In the genomic region with DNA sequence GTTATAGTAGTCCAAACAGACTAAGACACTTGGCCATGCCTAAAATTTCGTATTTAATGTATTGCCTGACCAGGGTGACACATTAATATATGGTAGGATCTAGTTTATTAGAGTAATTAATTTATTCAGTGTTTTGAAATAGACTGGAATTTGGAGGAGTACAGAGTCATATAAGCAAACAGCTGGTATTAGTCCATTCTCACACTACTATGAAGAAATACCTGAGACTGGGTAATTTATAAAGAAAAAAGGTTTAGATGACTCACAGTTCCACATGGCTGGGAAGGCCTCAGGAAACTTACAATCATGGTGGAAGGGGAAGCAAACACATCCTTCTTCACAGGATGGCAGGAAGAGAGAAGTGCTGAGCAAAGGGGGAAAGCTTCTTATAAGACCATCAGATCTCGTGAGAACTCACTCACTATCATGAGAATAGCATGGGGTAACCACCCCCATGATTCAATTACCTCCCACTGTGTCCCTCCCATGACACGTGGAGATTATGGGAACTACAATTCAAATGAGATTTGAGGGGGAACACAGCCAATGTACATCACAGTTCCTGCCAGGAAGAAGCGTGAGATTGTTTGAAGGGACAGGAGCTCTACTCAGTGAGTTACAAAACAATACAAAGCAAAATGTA, we compare ENCODE assay signal across 1 cellular context.
TF ChIP-seq lines count a peak whose summit lies in the region.

No MANE protein-coding gene starts in this region.

TF ChIP-seq in GM23338, 12 proteins besides CTCF, POLR2A, EP300 and RAD21 (continued from another document):
- TF ChIP-seq ZNF331 (CRISPR knock-in tag; IDR thresholded peaks at IDR 0.05; ENCODE audit: low read depth) (no peak), JUNB (IDR thresholded peaks at IDR 0.05; ENCODE audit: unreplicated experiment) (no peak), EZH2phosphoT487 (IDR thresholded peaks at IDR 0.05; ENCODE audit: unreplicated experiment) (no peak), ZNF114 (CRISPR knock-in tag; IDR thresholded peaks at IDR 0.05) (no peak), POLR2AphosphoS5 (IDR thresholded peaks at IDR 0.05; ENCODE audit: low read depth) (no peak), CREB1 (CRISPR knock-in tag; IDR thresholded peaks at IDR 0.05; ENCODE audit: low read depth) (no peak)
- TF ChIP-seq, protein P1, sequence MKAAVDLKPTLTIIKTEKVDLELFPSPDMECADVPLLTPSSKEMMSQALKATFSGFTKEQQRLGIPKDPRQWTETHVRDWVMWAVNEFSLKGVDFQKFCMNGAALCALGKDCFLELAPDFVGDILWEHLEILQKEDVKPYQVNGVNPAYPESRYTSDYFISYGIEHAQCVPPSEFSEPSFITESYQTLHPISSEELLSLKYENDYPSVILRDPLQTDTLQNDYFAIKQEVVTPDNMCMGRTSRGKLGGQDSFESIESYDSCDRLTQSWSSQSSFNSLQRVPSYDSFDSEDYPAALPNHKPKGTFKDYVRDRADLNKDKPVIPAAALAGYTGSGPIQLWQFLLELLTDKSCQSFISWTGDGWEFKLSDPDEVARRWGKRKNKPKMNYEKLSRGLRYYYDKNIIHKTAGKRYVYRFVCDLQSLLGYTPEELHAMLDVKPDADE (IDR thresholded peaks at IDR 0.05), result no peak
- TF ChIP-seq, protein P2, sequence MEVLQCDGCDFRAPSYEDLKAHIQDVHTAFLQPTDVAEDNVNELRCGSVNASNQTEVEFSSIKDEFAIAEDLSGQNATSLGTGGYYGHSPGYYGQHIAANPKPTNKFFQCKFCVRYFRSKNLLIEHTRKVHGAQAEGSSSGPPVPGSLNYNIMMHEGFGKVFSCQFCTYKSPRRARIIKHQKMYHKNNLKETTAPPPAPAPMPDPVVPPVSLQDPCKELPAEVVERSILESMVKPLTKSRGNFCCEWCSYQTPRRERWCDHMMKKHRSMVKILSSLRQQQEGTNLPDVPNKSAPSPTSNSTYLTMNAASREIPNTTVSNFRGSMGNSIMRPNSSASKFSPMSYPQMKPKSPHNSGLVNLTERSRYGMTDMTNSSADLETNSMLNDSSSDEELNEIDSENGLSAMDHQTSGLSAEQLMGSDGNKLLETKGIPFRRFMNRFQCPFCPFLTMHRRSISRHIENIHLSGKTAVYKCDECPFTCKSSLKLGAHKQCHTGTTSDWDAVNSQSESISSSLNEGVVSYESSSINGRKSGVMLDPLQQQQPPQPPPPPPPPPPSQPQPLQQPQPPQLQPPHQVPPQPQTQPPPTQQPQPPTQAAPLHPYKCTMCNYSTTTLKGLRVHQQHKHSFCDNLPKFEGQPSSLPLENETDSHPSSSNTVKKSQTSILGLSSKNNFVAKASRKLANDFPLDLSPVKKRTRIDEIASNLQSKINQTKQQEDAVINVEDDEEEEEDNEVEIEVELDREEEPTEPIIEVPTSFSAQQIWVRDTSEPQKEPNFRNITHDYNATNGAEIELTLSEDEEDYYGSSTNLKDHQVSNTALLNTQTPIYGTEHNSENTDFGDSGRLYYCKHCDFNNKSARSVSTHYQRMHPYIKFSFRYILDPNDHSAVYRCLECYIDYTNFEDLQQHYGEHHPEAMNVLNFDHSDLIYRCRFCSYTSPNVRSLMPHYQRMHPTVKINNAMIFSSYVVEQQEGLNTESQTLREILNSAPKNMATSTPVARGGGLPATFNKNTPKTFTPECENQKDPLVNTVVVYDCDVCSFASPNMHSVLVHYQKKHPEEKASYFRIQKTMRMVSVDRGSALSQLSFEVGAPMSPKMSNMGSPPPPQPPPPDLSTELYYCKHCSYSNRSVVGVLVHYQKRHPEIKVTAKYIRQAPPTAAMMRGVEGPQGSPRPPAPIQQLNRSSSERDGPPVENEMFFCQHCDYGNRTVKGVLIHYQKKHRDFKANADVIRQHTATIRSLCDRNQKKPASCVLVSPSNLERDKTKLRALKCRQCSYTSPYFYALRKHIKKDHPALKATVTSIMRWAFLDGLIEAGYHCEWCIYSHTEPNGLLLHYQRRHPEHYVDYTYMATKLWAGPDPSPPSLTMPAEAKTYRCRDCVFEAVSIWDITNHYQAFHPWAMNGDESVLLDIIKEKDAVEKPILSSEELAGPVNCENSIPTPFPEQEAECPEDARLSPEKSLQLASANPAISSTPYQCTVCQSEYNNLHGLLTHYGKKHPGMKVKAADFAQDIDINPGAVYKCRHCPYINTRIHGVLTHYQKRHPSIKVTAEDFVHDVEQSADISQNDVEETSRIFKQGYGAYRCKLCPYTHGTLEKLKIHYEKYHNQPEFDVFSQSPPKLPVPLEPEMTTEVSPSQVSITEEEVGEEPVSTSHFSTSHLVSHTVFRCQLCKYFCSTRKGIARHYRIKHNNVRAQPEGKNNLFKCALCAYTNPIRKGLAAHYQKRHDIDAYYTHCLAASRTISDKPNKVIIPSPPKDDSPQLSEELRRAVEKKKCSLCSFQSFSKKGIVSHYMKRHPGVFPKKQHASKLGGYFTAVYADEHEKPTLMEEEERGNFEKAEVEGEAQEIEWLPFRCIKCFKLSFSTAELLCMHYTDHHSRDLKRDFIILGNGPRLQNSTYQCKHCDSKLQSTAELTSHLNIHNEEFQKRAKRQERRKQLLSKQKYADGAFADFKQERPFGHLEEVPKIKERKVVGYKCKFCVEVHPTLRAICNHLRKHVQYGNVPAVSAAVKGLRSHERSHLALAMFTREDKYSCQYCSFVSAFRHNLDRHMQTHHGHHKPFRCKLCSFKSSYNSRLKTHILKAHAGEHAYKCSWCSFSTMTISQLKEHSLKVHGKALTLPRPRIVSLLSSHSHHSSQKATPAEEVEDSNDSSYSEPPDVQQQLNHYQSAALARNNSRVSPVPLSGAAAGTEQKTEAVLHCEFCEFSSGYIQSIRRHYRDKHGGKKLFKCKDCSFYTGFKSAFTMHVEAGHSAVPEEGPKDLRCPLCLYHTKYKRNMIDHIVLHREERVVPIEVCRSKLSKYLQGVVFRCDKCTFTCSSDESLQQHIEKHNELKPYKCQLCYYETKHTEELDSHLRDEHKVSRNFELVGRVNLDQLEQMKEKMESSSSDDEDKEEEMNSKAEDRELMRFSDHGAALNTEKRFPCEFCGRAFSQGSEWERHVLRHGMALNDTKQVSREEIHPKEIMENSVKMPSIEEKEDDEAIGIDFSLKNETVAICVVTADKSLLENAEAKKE (CRISPR knock-in tag; IDR thresholded peaks at IDR 0.05), result no peak
- TF ChIP-seq, protein P3, sequence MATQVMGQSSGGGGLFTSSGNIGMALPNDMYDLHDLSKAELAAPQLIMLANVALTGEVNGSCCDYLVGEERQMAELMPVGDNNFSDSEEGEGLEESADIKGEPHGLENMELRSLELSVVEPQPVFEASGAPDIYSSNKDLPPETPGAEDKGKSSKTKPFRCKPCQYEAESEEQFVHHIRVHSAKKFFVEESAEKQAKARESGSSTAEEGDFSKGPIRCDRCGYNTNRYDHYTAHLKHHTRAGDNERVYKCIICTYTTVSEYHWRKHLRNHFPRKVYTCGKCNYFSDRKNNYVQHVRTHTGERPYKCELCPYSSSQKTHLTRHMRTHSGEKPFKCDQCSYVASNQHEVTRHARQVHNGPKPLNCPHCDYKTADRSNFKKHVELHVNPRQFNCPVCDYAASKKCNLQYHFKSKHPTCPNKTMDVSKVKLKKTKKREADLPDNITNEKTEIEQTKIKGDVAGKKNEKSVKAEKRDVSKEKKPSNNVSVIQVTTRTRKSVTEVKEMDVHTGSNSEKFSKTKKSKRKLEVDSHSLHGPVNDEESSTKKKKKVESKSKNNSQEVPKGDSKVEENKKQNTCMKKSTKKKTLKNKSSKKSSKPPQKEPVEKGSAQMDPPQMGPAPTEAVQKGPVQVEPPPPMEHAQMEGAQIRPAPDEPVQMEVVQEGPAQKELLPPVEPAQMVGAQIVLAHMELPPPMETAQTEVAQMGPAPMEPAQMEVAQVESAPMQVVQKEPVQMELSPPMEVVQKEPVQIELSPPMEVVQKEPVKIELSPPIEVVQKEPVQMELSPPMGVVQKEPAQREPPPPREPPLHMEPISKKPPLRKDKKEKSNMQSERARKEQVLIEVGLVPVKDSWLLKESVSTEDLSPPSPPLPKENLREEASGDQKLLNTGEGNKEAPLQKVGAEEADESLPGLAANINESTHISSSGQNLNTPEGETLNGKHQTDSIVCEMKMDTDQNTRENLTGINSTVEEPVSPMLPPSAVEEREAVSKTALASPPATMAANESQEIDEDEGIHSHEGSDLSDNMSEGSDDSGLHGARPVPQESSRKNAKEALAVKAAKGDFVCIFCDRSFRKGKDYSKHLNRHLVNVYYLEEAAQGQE (IDR thresholded peaks at IDR 0.05; ENCODE audit: unreplicated experiment), result no peak
